ENCODE assay signal across 1 cellular context in genomic region chr7:98211676-98212531, GRCh38.
TF ChIP-seq lines count a peak whose summit lies in the region.

No MANE protein-coding gene starts in this region.

TF ChIP-seq in K562, 482 proteins besides CTCF, POLR2A, EP300 and RAD21 (continued from another document):
- TF ChIP-seq, protein P1, sequence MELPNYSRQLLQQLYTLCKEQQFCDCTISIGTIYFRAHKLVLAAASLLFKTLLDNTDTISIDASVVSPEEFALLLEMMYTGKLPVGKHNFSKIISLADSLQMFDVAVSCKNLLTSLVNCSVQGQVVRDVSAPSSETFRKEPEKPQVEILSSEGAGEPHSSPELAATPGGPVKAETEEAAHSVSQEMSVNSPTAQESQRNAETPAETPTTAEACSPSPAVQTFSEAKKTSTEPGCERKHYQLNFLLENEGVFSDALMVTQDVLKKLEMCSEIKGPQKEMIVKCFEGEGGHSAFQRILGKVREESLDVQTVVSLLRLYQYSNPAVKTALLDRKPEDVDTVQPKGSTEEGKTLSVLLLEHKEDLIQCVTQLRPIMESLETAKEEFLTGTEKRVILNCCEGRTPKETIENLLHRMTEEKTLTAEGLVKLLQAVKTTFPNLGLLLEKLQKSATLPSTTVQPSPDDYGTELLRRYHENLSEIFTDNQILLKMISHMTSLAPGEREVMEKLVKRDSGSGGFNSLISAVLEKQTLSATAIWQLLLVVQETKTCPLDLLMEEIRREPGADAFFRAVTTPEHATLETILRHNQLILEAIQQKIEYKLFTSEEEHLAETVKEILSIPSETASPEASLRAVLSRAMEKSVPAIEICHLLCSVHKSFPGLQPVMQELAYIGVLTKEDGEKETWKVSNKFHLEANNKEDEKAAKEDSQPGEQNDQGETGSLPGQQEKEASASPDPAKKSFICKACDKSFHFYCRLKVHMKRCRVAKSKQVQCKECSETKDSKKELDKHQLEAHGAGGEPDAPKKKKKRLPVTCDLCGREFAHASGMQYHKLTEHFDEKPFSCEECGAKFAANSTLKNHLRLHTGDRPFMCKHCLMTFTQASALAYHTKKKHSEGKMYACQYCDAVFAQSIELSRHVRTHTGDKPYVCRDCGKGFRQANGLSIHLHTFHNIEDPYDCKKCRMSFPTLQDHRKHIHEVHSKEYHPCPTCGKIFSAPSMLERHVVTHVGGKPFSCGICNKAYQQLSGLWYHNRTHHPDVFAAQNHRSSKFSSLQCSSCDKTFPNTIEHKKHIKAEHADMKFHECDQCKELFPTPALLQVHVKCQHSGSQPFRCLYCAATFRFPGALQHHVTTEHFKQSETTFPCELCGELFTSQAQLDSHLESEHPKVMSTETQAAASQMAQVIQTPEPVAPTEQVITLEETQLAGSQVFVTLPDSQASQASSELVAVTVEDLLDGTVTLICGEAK (IDR thresholded peaks at IDR 0.05), result no peak
- TF ChIP-seq, protein P1 (CRISPR knock-in tag; IDR thresholded peaks at IDR 0.05), result no peak
- TF ChIP-seq PURB (CRISPR knock-in tag; IDR thresholded peaks at IDR 0.05; ENCODE audit: low read depth) (no peak), ZNF277 (CRISPR knock-in tag; IDR thresholded peaks at IDR 0.05; ENCODE audit: borderline replicate concordance) (no peak), NCOA1 (IDR thresholded peaks at IDR 0.05; ENCODE audit: low read depth) (no peak), TSC22D4 (tag; IDR thresholded peaks at IDR 0.05) (no peak), ATF2 (CRISPR knock-in tag; IDR thresholded peaks at IDR 0.05) (no peak), PRMT5 (CRISPR knock-in tag; IDR thresholded peaks at IDR 0.05) (no peak), RREB1 (CRISPR knock-in tag; IDR thresholded peaks at IDR 0.05) (no peak), HBP1 (CRISPR knock-in tag; IDR thresholded peaks at IDR 0.05) (no peak)
TF ChIP-seq in K562: peak in this region for 15.
